9 cellular contexts compared by ENCODE assay signal in the genomic region with DNA sequence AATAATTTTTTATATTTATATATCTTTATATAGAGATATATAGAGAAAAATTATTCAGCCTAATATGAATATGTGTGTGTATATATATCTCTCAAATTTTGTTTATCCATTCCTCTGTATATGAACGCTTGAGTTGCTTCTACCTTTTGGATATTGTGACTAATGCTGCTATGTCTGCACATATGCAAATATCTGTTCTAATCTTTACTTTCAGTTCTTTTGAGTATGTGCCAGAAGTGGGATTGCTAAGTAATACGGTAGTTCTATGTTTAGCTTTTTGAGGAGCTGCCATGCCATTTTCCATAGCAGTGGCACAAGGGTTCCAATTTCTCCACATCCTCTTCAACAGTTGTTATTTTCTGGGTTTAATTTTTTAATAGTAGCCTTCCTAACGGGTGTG.
DNase-seq lines count a peak whose midpoint lies in the region; ATAC-seq and TF ChIP-seq lines count a peak whose summit lies in the region.
"Had no signal": no experiment of that assay in that cellular context is flagged by ENCODE, and none has a peak within 500 bp of the region (broad histone marks: within the 10 kb centered on the region; RNA-seq: fewer than 3 reads in every experiment).

No MANE protein-coding gene starts in this region.

- no peaks in the 10 kb centered on the region for H3K36me3 ChIP-seq in SU-DHL-6 (ENCODE audit: low read length)

- no peak overlapping the region for H3K9ac ChIP-seq in SU-DHL-6 (ENCODE audit: low read length)

- no peak overlapping the region for H3K27ac ChIP-seq in SU-DHL-6 (ENCODE audit: low read depth, low read length)

- no peaks in the 10 kb centered on the region for H3K9me2 ChIP-seq in SU-DHL-6 (replicated peaks; ENCODE audit: insufficient read depth, low read length)

- H4K20me1 ChIP-seq in SU-DHL-6 (ENCODE audit: low read depth, low read length), result no peaks in the 10 kb centered on the region

- no peaks in the 10 kb centered on the region for H3K79me2 ChIP-seq in SU-DHL-6 (ENCODE audit: insufficient read depth, low read length)

- H3K9me3 ChIP-seq in SU-DHL-6 (ENCODE audit: insufficient read depth, low read length), result no peaks in the 10 kb centered on the region

- TF ChIP-seq CTCF in SU-DHL-6 (IDR thresholded peaks at IDR 0.05; ENCODE audit: insufficient read depth, low read length, poor library complexity, severe bottlenecking), result no peak

- H3K4me2 ChIP-seq in SU-DHL-6 (ENCODE audit: low read depth, low read length, poor library complexity, severe bottlenecking), result peak overlapping the region; percentile 35

- H3K9me3 Mint-ChIP-seq in activated naive CD4-positive, alpha-beta T cell treated with anti-CD3 and anti-CD28 coated beads, Interleukin-2, amount 50 U/mL, for 72 hours, result peaks cover 0 to 4% of the 10 kb centered on the region in 2 donors

- H3F3A ChIP-seq in SU-DHL-6 (ENCODE audit: insufficient read depth), result no peaks in the 10 kb centered on the region

- no peak for DNase-seq in activated naive CD4-positive, alpha-beta T cell treated with anti-CD3 and anti-CD28 coated beads, Interleukin-2, amount 50 U/mL, for 72 hours (ENCODE audit: low spot score in 2 of 2)
- DNase-seq in activated naive CD4-positive, alpha-beta T cell (lab: John Stamatoyannopoulos, UW), result no peak
- no peak for DNase-seq in stimulated activated naive CD8-positive, alpha-beta T cell treated with anti-CD3 and anti-CD28 coated beads, Interleukin-15, Interleukin-2, amounts not matched to agents 100 U/mL and 50 U/mL, for 24 hours
- DNase-seq in GDM1 (lab: John Stamatoyannopoulos, UW) (no peak), SKM-1 treated with dmso at 0.1 percent for 144 hours (lab: John Stamatoyannopoulos, UW; ENCODE audit: unreplicated experiment) (no peak), left lobe of liver (ENCODE audit: low spot score) (no peak)
- DNase-seq: stimulated activated CD4-positive, alpha-beta T cell treated with anti-CD3 and anti-CD28 coated beads, Interleukin-12 subunit alpha, Interleukin-12 subunit beta, amount 100 ng/mL, for 4 hours had no signal

- H3K36me3 Mint-ChIP-seq in activated naive CD4-positive, alpha-beta T cell treated with anti-CD3 and anti-CD28 coated beads, Interleukin-2, amount 50 U/mL, for 72 hours, result no peaks in the 10 kb centered on the region

- H3K27ac Mint-ChIP-seq in activated naive CD4-positive, alpha-beta T cell treated with anti-CD3 and anti-CD28 coated beads, Interleukin-2, amount 50 U/mL, for 72 hours, result peak overlapping the region; percentile 38 to 50

- peak; percentile 38 to 39 for ATAC-seq in activated naive CD4-positive, alpha-beta T cell treated with anti-CD3 and anti-CD28 coated beads, Interleukin-2, amount 50 U/mL, for 72 hours
- ATAC-seq in HG02884 (IDR thresholded peaks at IDR 0.05; ENCODE audit: unreplicated experiment) (peak; percentile 84), left lobe of liver (no peak)
- ATAC-seq in stimulated activated naive CD8-positive, alpha-beta T cell treated with anti-CD3 and anti-CD28 coated beads, Interleukin-15, Interleukin-2, amounts not matched to agents 100 U/mL and 50 U/mL, for 24 hours, result peak; percentile 47

- H2AFZ ChIP-seq in SU-DHL-6 (ENCODE audit: low read depth, low read length, severe bottlenecking), result peak overlapping the region; percentile 72

- no peak overlapping the region for H3K4me3 ChIP-seq in SU-DHL-6 (ENCODE audit: insufficient read depth, low read length, poor library complexity, severe bottlenecking)

- no peaks in the 10 kb centered on the region for H3K27me3 ChIP-seq in SU-DHL-6 (ENCODE audit: low read length)
